In the genomic region with DNA sequence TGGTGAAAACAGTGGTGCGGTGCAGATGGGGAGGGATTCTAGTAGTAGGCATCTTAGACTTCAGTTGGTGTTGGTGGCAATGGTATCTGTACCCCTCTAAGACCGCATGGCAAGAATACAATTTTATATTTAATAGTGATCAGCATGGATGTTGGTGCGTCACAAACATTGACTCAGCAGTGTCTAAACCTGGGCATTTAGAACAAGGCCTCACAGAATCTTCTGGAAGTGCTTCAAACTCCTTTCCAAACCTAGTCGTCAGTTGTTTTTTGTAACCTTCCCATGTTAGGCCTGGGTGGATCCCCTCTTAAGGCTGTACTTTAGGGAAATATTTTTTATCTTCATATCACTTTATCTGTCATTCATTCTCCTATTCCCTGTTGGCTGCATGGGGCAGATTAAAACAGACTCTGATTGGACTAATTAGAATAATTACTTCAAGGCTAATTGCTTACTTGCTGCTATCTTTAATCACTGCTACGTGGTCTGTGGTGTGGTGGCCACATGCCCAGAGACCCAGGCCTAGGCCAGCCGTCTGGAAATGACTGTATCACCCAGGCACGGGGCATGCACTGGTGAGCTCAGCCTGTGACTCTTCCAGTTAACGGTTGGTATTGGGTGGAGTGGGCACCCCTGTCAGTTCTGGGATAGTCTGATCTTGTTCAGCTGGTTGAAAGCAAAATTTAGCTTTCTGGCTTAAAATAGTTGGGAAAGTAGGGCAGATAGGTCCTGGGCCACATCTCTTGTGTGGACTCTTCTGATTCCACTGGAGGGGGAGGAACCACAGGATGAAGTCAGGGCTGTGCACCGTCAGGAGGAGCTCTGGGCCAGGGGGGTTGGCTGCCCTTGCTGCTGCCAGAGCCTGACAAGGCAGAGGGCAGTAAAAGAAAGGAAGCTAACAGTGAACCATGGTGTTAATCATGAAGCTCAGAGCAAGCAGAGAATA, we compare ENCODE assay signal across 9 cellular contexts. TPM values are rescaled to one million over a fixed set of nuclear protein-coding genes. Genes with fewer than 3 reads are reported as not detected.
A peak's percentile ranks its signal among the peaks of the same experiment; 100 is the strongest.
DNase-seq lines count a peak whose midpoint lies in the region; ATAC-seq and TF ChIP-seq lines count a peak whose summit lies in the region.
"Had no signal": no experiment of that assay in that cellular context is flagged by ENCODE, and none has a peak within 500 bp of the region (broad histone marks: within the 10 kb centered on the region; RNA-seq: fewer than 3 reads in every experiment).

No MANE protein-coding gene starts in this region.

- no peak for ATAC-seq in left lobe of liver

- WGBS in sigmoid colon, 2 donors = 49 to 58% methylated on average over 9 of the region's 9 CpGs

- H3K4me3 ChIP-seq in GM12864 (ENCODE audit: low read depth, low read length) (peak overlapping the region; percentile 74), fibroblast of pulmonary artery (replicated peaks; ENCODE audit: low read depth, low read length) (peak overlapping the region; percentile 75), sigmoid colon (peak overlapping the region in 3 of 4 donors; percentile 90 to 94 (median 94))
- H3K4me3 ChIP-seq: SJSA1 had no signal

- no peak for TF ChIP-seq EP300 in sigmoid colon (IDR thresholded peaks at IDR 0.05)

- no peaks in the 10 kb centered on the region for H3K27me3 ChIP-seq in sigmoid colon
- H3K27me3 ChIP-seq: SJSA1 had no signal

- H3K27ac ChIP-seq in VCaP = peak overlapping the region; percentile 99
- peak overlapping the region; percentile 97 to 99 (median 98) for H3K27ac ChIP-seq in sigmoid colon
- H3K27ac ChIP-seq: SJSA1 had no signal

- H3K36me3 ChIP-seq in sigmoid colon = peaks cover 0 to 5% (median 0%) of the 10 kb centered on the region in 4 donors

- no peak for DNase-seq in GM12864 (ENCODE audit: low read depth)
- peak; percentile 41 for DNase-seq in fibroblast of pulmonary artery (ENCODE audit: low read depth)
- DNase-seq in sigmoid colon = peak; percentile 76
- no peak for DNase-seq in SW 1271 (lab: John Stamatoyannopoulos, UW)
- no peak for DNase-seq in NCI-H526 (lab: John Stamatoyannopoulos, UW)
- DNase-seq in left lobe of liver (ENCODE audit: low spot score) = no peak
- no peak for DNase-seq in GM19240 (ENCODE audit: insufficient read length, low spot score)

- intact Hi-C loops in sigmoid colon (cut with DNase I) = loop anchor here (2.0 to 10.0 kb wide), 3 partner anchors 36 to 503 kb away; a partner anchor contains a TSS

- H3K4me1 ChIP-seq in sigmoid colon = peaks cover 0 to 77% (median 77%) of the 10 kb centered on the region in 4 donors

- no peak for TF ChIP-seq CTCF in GM12864 (IDR thresholded peaks at IDR 0.05; ENCODE audit: low read depth, low read length, missing control alignments)
- no peak for TF ChIP-seq CTCF in VCaP (conservative IDR thresholded peaks at IDR 0.05)
- TF ChIP-seq CTCF in fibroblast of pulmonary artery (IDR thresholded peaks at IDR 0.05; ENCODE audit: low read length, missing control alignments) = no peak
- TF ChIP-seq CTCF in sigmoid colon (IDR thresholded peaks at IDR 0.05) = no peak

- no peaks in the 10 kb centered on the region for H3K9me3 ChIP-seq in sigmoid colon
- H3K9me3 ChIP-seq: SJSA1 had no signal

- TF ChIP-seq POLR2A in sigmoid colon (IDR thresholded peaks at IDR 0.05) = no peak

RNA-seq across cellular contexts. Expression of a gene that starts 4.5 kb away (rescaled TPM):
- total RNA-seq in sigmoid colon = 100 to 1,000 TPM; 100 to 109 (median 104) TPM
- 10 to 100 TPM; 36.6 to 46.7 (median 40.0) TPM for polyA plus RNA-seq in sigmoid colon
- 69.2 TPM for total RNA-seq in left lobe of liver

RNA-seq across cellular contexts. Expression of a gene that starts 37.3 kb away (rescaled TPM):
- total RNA-seq in sigmoid colon (10 to 100 TPM; 16.8 to 25.2 (median 17.2) TPM), left lobe of liver (3.3 TPM)
- 10 to 100 TPM in 1 of 3 donors, 1 to 10 TPM in 2; 2.8 to 11.2 (median 4.2) TPM for polyA plus RNA-seq in sigmoid colon

Comparison
In these comparisons a context has a peak if more than half of its experiments do, and no peak if none do; other contexts are left out.
1. DNase-seq: peak in fibroblast of pulmonary artery (single experiment) and sigmoid colon (single experiment); none in GM12864 (single experiment), SW 1271 (0 of 2), NCI-H526 (0 of 2), left lobe of liver (single experiment) and GM19240 (single experiment).
2. Peak in every context shown above with its lines, with median percentiles within 50 percentile points of each other: H3K4me3 ChIP-seq.